8 cellular contexts compared by ENCODE assay signal in the genomic region with DNA sequence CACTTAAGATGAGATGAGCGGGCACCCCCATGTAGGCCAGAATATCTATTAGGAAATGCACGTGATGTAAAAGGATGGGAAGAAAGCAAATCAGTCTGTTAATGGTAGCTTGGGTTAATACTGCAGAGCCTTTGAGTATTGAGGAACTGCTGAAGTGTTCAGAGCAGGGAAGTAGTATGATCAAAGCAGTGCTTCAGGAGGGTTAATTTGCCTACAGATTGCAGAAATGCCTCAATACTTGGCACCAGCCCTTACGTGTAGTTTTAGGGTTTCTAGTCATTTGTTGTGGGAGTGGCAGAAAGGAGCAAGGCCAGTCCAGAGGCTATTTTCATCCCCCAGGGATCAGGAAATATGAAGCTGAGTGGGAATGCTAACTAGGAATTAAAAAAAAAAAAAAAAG. TPM values are rescaled to one million over a fixed set of nuclear protein-coding genes. Genes with fewer than 3 reads are reported as not detected.
DNase-seq lines count a peak whose midpoint lies in the region; ATAC-seq and TF ChIP-seq lines count a peak whose summit lies in the region.

No MANE protein-coding gene starts in this region.

- H3K4me3 Mint-ChIP-seq in activated naive CD4-positive, alpha-beta T cell treated with anti-CD3 and anti-CD28 coated beads, Interleukin-2, amount 50 U/mL, for 24 hours, result peak overlapping the region; percentile 47
- peak overlapping the region; percentile 53 for H3K4me3 Mint-ChIP-seq in activated CD4-positive, alpha-beta memory T cell treated with anti-CD3 and anti-CD28 coated beads for 36 hours
- peak overlapping the region; percentile 51 to 58 for H3K4me3 Mint-ChIP-seq in stimulated activated naive CD8-positive, alpha-beta T cell treated with anti-CD3 and anti-CD28 coated beads, Interleukin-15, amount 100 ng/mL, for 72 hours
- no peak overlapping the region for H3K4me3 Mint-ChIP-seq in Calu3 (ENCODE audit: low read depth, unreplicated experiment)

- ATAC-seq in HG02943 (IDR thresholded peaks at IDR 0.05; ENCODE audit: low read depth, unreplicated experiment) (peak; percentile 68), HG03521 (IDR thresholded peaks at IDR 0.05; ENCODE audit: unreplicated experiment) (no peak)
- ATAC-seq in stimulated activated naive CD8-positive, alpha-beta T cell treated with anti-CD3 and anti-CD28 coated beads, Interleukin-15, amount 100 ng/mL, for 72 hours, result peak; percentile 63

- no TSS peak for BruUV-seq in Calu3 (replicated peaks; lab: Mats Ljungman, UMichigan)

- peak overlapping the region; percentile 91 for H3K27ac Mint-ChIP-seq in activated naive CD4-positive, alpha-beta T cell treated with anti-CD3 and anti-CD28 coated beads, Interleukin-2, amount 50 U/mL, for 24 hours
- H3K27ac Mint-ChIP-seq in activated CD4-positive, alpha-beta memory T cell treated with anti-CD3 and anti-CD28 coated beads for 36 hours, result peak overlapping the region; percentile 92
- H3K27ac Mint-ChIP-seq in stimulated activated naive CD8-positive, alpha-beta T cell treated with anti-CD3 and anti-CD28 coated beads, Interleukin-15, amount 100 ng/mL, for 72 hours, result peak overlapping the region; percentile 55 to 83
- no peak overlapping the region for H3K27ac Mint-ChIP-seq in Calu3 (ENCODE audit: unreplicated experiment)

- H3K4me1 Mint-ChIP-seq in activated naive CD4-positive, alpha-beta T cell treated with anti-CD3 and anti-CD28 coated beads, Interleukin-2, amount 50 U/mL, for 24 hours, result peaks cover 60% of the 10 kb centered on the region
- peaks cover 52% of the 10 kb centered on the region for H3K4me1 Mint-ChIP-seq in activated CD4-positive, alpha-beta memory T cell treated with anti-CD3 and anti-CD28 coated beads for 36 hours (ENCODE audit: low read depth)
- H3K4me1 Mint-ChIP-seq in stimulated activated naive CD8-positive, alpha-beta T cell treated with anti-CD3 and anti-CD28 coated beads, Interleukin-15, amount 100 ng/mL, for 72 hours, result peaks cover 58% of the 10 kb centered on the region
- H3K4me1 Mint-ChIP-seq in Calu3 (ENCODE audit: low read depth, unreplicated experiment), result peaks cover 28% of the 10 kb centered on the region

- H3K9me3 Mint-ChIP-seq in activated naive CD4-positive, alpha-beta T cell treated with anti-CD3 and anti-CD28 coated beads, Interleukin-2, amount 50 U/mL, for 24 hours, result no peaks in the 10 kb centered on the region
- no peaks in the 10 kb centered on the region for H3K9me3 Mint-ChIP-seq in activated CD4-positive, alpha-beta memory T cell treated with anti-CD3 and anti-CD28 coated beads for 36 hours
- H3K9me3 Mint-ChIP-seq in stimulated activated naive CD8-positive, alpha-beta T cell treated with anti-CD3 and anti-CD28 coated beads, Interleukin-15, amount 100 ng/mL, for 72 hours, result no peaks in the 10 kb centered on the region
- H3K9me3 Mint-ChIP-seq in Calu3 (ENCODE audit: low read depth, unreplicated experiment), result no peaks in the 10 kb centered on the region

- CTCF ChIA-PET in activated CD4-positive, alpha-beta memory T cell treated with anti-CD3 and anti-CD28 coated beads for 36 hours (lab: Charles Lee), result no interaction called here
- CTCF ChIA-PET in Calu3 (lab: Charles Lee), result no interaction called here

- DNase-seq in activated naive CD4-positive, alpha-beta T cell treated with anti-CD3 and anti-CD28 coated beads, Interleukin-2, amount 50 U/mL, for 16 hours, result no peak
- DNase-seq in activated CD4-positive, alpha-beta memory T cell treated with anti-CD3 and anti-CD28 coated beads for 36 hours, result no peak
- DNase-seq in stimulated activated naive CD8-positive, alpha-beta T cell treated with anti-CD3 and anti-CD28 coated beads, Interleukin-15, amount 100 ng/mL, for 72 hours, result no peak
- DNase-seq in Calu3 (no peak), hypothalamus (lab: John Stamatoyannopoulos, UW) (no peak)

- no peaks in the 10 kb centered on the region for H3K27me3 Mint-ChIP-seq in activated naive CD4-positive, alpha-beta T cell treated with anti-CD3 and anti-CD28 coated beads, Interleukin-2, amount 50 U/mL, for 24 hours
- H3K27me3 Mint-ChIP-seq in activated CD4-positive, alpha-beta memory T cell treated with anti-CD3 and anti-CD28 coated beads for 36 hours, result no peaks in the 10 kb centered on the region
- H3K27me3 Mint-ChIP-seq in stimulated activated naive CD8-positive, alpha-beta T cell treated with anti-CD3 and anti-CD28 coated beads, Interleukin-15, amount 100 ng/mL, for 72 hours, result no peaks in the 10 kb centered on the region
- no peaks in the 10 kb centered on the region for H3K27me3 Mint-ChIP-seq in Calu3 (ENCODE audit: unreplicated experiment)

- POLR2A ChIA-PET in activated CD4-positive, alpha-beta memory T cell treated with anti-CD3 and anti-CD28 coated beads for 36 hours (lab: Charles Lee), result interaction anchor here (0.6 kb wide), 1 partner anchor 17 kb away, joined by 3 read pairs; no protein-coding TSS in a partner anchor

- intact Hi-C loops in activated CD4-positive, alpha-beta memory T cell treated with anti-CD3 and anti-CD28 coated beads for 36 hours (cut with micrococcal nuclease), result loop anchor here (1.0 to 10.0 kb wide), 4 partner anchors 19 to 504 kb away; a partner anchor contains a TSS
- intact Hi-C loops in Calu3 (cut with micrococcal nuclease; ENCODE audit: unreplicated experiment), result no loop called here

- peaks cover 6% of the 10 kb centered on the region for H3K36me3 Mint-ChIP-seq in activated naive CD4-positive, alpha-beta T cell treated with anti-CD3 and anti-CD28 coated beads, Interleukin-2, amount 50 U/mL, for 24 hours
- H3K36me3 Mint-ChIP-seq in activated CD4-positive, alpha-beta memory T cell treated with anti-CD3 and anti-CD28 coated beads for 36 hours, result peaks cover 8% of the 10 kb centered on the region
- peaks cover 16% of the 10 kb centered on the region for H3K36me3 Mint-ChIP-seq in Calu3 (ENCODE audit: insufficient read depth, unreplicated experiment)

- TF ChIP-seq CTCF in Calu3 (IDR thresholded peaks at IDR 0.05; ENCODE audit: unreplicated experiment), result no peak

RNA-seq across cellular contexts. Expression of a gene that starts 19.7 kb away (rescaled TPM):
- 10 to 100 TPM; 31.1 to 35.5 TPM for total RNA-seq in activated CD4-positive, alpha-beta memory T cell treated with anti-CD3 and anti-CD28 coated beads for 36 hours
- total RNA-seq in Calu3 (2022), result 43.3 and 45.1 TPM in 2 replicates
